In the genomic region with DNA sequence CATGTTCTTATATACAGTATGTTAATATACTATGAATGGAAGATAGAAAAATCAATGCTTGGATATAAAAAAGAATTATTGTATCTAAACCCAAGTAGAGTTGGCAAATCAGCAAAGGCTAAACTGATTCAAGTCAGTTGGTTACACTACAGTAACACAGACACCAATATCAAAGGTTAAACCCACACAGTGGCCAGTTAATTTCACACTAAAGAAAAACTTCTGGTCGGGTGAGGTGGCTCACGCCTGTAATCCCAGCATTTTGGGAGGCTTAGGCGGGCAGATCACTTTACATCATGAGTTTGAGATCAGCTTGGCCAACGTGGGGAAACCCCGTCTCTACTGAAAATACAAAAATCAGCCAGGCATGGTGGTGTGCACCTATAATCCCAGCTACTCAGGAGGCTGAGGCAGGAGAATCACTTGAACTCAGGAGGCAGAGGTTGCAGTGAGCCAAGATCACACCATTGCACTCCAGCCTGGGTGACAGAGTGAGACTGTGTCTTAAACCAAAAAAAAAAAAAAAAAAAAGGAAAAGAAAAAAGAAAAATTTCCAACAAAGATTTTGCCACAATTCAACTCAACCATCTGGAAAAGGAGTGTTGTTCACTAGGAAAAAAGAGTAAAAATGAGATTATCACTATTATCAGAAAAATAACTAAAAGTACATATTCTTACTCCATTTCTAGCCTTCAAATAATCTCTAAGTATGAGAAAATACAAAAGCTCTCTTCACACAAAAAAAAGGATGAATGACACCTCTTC, we compare ENCODE assay signal across 1 cellular context.
TF ChIP-seq lines count a peak whose summit lies in the region.

No MANE protein-coding gene starts in this region.

TF ChIP-seq in IMR-90, 13 proteins besides CTCF, POLR2A, EP300 and RAD21 (continued from another document):
- TF ChIP-seq, protein P1, sequence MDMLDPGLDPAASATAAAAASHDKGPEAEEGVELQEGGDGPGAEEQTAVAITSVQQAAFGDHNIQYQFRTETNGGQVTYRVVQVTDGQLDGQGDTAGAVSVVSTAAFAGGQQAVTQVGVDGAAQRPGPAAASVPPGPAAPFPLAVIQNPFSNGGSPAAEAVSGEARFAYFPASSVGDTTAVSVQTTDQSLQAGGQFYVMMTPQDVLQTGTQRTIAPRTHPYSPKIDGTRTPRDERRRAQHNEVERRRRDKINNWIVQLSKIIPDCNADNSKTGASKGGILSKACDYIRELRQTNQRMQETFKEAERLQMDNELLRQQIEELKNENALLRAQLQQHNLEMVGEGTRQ (IDR thresholded peaks at IDR 0.05; ENCODE audit: low read depth, low read length), result no peak
- TF ChIP-seq, protein P2, sequence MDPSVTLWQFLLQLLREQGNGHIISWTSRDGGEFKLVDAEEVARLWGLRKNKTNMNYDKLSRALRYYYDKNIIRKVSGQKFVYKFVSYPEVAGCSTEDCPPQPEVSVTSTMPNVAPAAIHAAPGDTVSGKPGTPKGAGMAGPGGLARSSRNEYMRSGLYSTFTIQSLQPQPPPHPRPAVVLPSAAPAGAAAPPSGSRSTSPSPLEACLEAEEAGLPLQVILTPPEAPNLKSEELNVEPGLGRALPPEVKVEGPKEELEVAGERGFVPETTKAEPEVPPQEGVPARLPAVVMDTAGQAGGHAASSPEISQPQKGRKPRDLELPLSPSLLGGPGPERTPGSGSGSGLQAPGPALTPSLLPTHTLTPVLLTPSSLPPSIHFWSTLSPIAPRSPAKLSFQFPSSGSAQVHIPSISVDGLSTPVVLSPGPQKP (IDR thresholded peaks at IDR 0.05; ENCODE audit: borderline replicate concordance, low read depth, low read length), result no peak
- no peak for TF ChIP-seq RCOR1 (IDR thresholded peaks at IDR 0.05; ENCODE audit: insufficient replicate concordance, low read length)
